Comparison of ENCODE assay signal across 27 cellular contexts in the genomic region with DNA sequence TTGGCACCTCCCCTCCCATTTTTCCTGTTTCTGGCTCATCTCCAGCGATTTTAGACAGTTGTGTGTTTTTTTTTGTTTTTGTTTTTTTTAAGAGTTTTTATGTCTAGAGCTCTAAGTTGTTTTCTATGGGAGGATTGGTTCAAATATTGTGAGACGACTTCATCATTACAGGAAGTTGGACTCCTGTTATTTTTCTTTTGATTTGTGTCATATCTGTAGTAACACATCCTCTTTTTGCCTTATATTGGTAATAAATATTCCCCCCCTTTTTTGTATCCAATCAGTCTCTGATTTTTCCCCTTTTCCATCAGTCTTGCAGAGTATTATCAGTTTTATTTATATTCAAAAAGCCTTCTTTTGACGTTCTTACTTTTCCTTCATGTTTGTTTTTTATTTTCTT.
"Had no signal": no experiment of that assay in that cellular context is flagged by ENCODE, and none has a peak within 500 bp of the region (broad histone marks: within the 10 kb centered on the region; RNA-seq: fewer than 3 reads in every experiment).

No MANE protein-coding gene starts in this region.

- DNase-seq: hypothalamus; immature natural killer cell; islet precursor cell; left ventricle myocardium inferior; midbrain; mucosa of descending colon; naive thymus-derived CD4-positive, alpha-beta T cell; ovary; right lobe of liver; stimulated activated CD4-positive, alpha-beta T cell treated with anti-CD3 and anti-CD28 coated beads, Interleukin-1b, Interleukin-23, amount 100 ng/mL, for 48 hours; stimulated activated CD4-positive, alpha-beta T cell treated with anti-CD3 and anti-CD28 coated beads, Interleukin-2, amount 100 ng/mL, for 48 hours; stimulated activated CD4-positive, alpha-beta T cell treated with anti-CD3 and anti-CD28 coated beads, Interleukin-4, amount 100 ng/mL, for 4 hours; stimulated activated CD8-positive, alpha-beta memory T cell treated with anti-CD3 and anti-CD28 coated beads, Interleukin-4, amount 100 ng/mL, for 48 hours; stimulated activated naive CD4-positive, alpha-beta T cell; tibial artery; trophoblast cell; upper lobe of right lung had no signal

- H3K4me3 ChIP-seq: left ventricle myocardium inferior, lung, mucosa of descending colon, ovary, right atrium auricular region, right lobe of liver, smooth muscle cell, suprapubic skin, thoracic aorta, tibial artery, upper lobe of right lung had no signal

- H3K27ac Mint-ChIP-seq: immature natural killer cell; memory B cell; naive thymus-derived CD4-positive, alpha-beta T cell; natural killer cell treated with Interleukin-12 subunit alpha and Interleukin-12 subunit beta and Interleukin-15 and Interleukin-18, amount 100 ng/mL, for 72 hours; progenitor cell of endocrine pancreas; stimulated activated naive CD8-positive, alpha-beta T cell treated with anti-CD3 and anti-CD28 coated beads, Interleukin-15, Interleukin-2, amounts not matched to agents 100 ng/mL and 50 ng/mL, for 24 hours had no signal

- H3K4me3 Mint-ChIP-seq: immature natural killer cell; memory B cell; naive thymus-derived CD4-positive, alpha-beta T cell; natural killer cell treated with Interleukin-12 subunit alpha and Interleukin-12 subunit beta and Interleukin-15 and Interleukin-18, amount 100 ng/mL, for 72 hours; stimulated activated naive CD8-positive, alpha-beta T cell treated with anti-CD3 and anti-CD28 coated beads, Interleukin-15, Interleukin-2, amounts not matched to agents 100 ng/mL and 50 ng/mL, for 24 hours had no signal

- H3K4me1 ChIP-seq: left ventricle myocardium inferior, right atrium auricular region, right lobe of liver, suprapubic skin, tibial artery, upper lobe of right lung had no signal

- H3K27me3 Mint-ChIP-seq: memory B cell; naive thymus-derived CD4-positive, alpha-beta T cell; natural killer cell treated with Interleukin-12 subunit alpha and Interleukin-12 subunit beta and Interleukin-15 and Interleukin-18, amount 100 ng/mL, for 72 hours; progenitor cell of endocrine pancreas; stimulated activated naive CD8-positive, alpha-beta T cell treated with anti-CD3 and anti-CD28 coated beads, Interleukin-15, Interleukin-2, amounts not matched to agents 100 ng/mL and 50 ng/mL, for 24 hours had no signal

- H3K9me3 ChIP-seq: mucosa of descending colon, ovary, right atrium auricular region, right lobe of liver, suprapubic skin, thoracic aorta, upper lobe of right lung had no signal

- H3K9me3 Mint-ChIP-seq: natural killer cell treated with Interleukin-12 subunit alpha and Interleukin-12 subunit beta and Interleukin-15 and Interleukin-18, amount 100 ng/mL, for 72 hours had no signal

- H3K36me3 ChIP-seq: left ventricle myocardium inferior, ovary, right atrium auricular region, right lobe of liver, suprapubic skin, thoracic aorta, tibial artery, upper lobe of right lung had no signal

- ATAC-seq: mucosa of descending colon; naive thymus-derived CD4-positive, alpha-beta T cell; natural killer cell treated with Interleukin-12 subunit alpha and Interleukin-12 subunit beta and Interleukin-15 and Interleukin-18, amount 100 ng/mL, for 72 hours; right lobe of liver; upper lobe of right lung had no signal

- H3K27me3 ChIP-seq: ovary, right atrium auricular region, right lobe of liver, suprapubic skin, tibial artery, upper lobe of right lung had no signal

- H3K36me3 Mint-ChIP-seq: natural killer cell treated with Interleukin-12 subunit alpha and Interleukin-12 subunit beta and Interleukin-15 and Interleukin-18, amount 100 ng/mL, for 72 hours had no signal

- H3K27ac ChIP-seq: left ventricle myocardium inferior, ovary, right atrium auricular region, right lobe of liver, suprapubic skin, thoracic aorta, tibial artery, upper lobe of right lung had no signal

- FAIRE-seq: urothelium cell line had no signal

- H3K4me2 ChIP-seq: smooth muscle cell had no signal
